2 cellular contexts compared by ENCODE assay signal in the genomic region with DNA sequence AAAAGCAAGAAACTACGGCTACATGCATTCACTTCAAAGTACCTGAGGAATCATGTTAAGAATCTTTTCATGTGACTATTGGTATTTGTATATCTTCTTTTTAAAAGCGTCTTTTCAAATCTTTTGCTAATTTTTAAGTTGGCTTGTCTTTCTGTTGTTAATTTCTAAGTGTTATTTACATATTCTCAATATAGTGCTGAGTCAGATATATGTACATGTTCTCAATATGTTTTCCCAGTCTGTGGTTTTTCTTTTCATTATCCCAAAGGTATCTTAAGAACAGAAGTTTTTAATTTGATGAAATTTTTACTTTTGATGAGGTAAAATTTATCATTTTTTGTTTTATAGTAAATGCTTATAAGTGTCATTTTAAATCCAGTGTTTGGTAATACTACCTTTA.
TF ChIP-seq lines count a peak whose summit lies in the region.

No MANE protein-coding gene starts in this region.

TF ChIP-seq in A549, 52 proteins besides CTCF, POLR2A, EP300 and RAD21:
- TF ChIP-seq RCOR1 (IDR thresholded peaks at IDR 0.05; ENCODE audit: low read depth, low read length) (no peak), ZFP36 (IDR thresholded peaks at IDR 0.05; ENCODE audit: borderline replicate concordance, partially characterized antibody) (no peak), MAFK (IDR thresholded peaks at IDR 0.05; ENCODE audit: partially characterized antibody) (peak; percentile 85)

TF ChIP-seq in K562, 482 proteins besides CTCF, POLR2A, EP300 and RAD21:
- no peak for TF ChIP-seq ZNF561 (CRISPR knock-in tag; conservative IDR thresholded peaks at IDR 0.05)
- TF ChIP-seq RBFOX2 (IDR thresholded peaks at IDR 0.05; ENCODE audit: low read depth, low read length) = no peak
- TF ChIP-seq MAFK (IDR thresholded peaks at IDR 0.05; ENCODE audit: low read length) = peak; percentile 62; the same call in 1 of the 2 replicates
- no peak for TF ChIP-seq RFX7 (CRISPR knock-in tag; IDR thresholded peaks at IDR 0.05)
- TF ChIP-seq PHTF2 (CRISPR knock-in tag; IDR thresholded peaks at IDR 0.05) = no peak
- no peak for TF ChIP-seq ZFP30 (CRISPR knock-in tag; IDR thresholded peaks at IDR 0.05; ENCODE audit: borderline replicate concordance)
- no peak for TF ChIP-seq HDAC8 (tag; IDR thresholded peaks at IDR 0.05)
- TF ChIP-seq, protein P1, sequence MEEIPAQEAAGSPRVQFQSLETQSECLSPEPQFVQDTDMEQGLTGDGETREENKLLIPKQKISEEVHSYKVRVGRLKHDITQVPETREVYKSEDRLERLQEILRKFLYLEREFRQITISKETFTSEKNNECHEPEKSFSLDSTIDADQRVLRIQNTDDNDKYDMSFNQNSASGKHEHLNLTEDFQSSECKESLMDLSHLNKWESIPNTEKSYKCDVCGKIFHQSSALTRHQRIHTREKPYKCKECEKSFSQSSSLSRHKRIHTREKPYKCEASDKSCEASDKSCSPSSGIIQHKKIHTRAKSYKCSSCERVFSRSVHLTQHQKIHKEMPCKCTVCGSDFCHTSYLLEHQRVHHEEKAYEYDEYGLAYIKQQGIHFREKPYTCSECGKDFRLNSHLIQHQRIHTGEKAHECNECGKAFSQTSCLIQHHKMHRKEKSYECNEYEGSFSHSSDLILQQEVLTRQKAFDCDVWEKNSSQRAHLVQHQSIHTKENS (CRISPR knock-in tag; IDR thresholded peaks at IDR 0.05) = no peak
- TF ChIP-seq PCBP1 (IDR thresholded peaks at IDR 0.05; ENCODE audit: low read depth, low read length, poor library complexity, severe bottlenecking) = no peak
- TF ChIP-seq, protein P2, sequence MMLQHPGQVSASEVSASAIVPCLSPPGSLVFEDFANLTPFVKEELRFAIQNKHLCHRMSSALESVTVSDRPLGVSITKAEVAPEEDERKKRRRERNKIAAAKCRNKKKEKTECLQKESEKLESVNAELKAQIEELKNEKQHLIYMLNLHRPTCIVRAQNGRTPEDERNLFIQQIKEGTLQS (IDR thresholded peaks at IDR 0.05) = no peak
- TF ChIP-seq, protein P2 (CRISPR knock-in tag; conservative IDR thresholded peaks at IDR 0.05) = no peak
- TF ChIP-seq GTF2E2 (tag; IDR thresholded peaks at IDR 0.05) = no peak
- TF ChIP-seq, protein P3, sequence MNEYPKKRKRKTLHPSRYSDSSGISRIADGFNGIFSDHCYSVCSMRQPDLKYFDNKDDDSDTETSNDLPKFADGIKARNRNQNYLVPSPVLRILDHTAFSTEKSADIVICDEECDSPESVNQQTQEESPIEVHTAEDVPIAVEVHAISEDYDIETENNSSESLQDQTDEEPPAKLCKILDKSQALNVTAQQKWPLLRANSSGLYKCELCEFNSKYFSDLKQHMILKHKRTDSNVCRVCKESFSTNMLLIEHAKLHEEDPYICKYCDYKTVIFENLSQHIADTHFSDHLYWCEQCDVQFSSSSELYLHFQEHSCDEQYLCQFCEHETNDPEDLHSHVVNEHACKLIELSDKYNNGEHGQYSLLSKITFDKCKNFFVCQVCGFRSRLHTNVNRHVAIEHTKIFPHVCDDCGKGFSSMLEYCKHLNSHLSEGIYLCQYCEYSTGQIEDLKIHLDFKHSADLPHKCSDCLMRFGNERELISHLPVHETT (CRISPR knock-in tag; conservative IDR thresholded peaks at IDR 0.05 in 1 of 2, IDR thresholded peaks at IDR 0.05 in 1 of 2) = no peak
- TF ChIP-seq SMAD2 (IDR thresholded peaks at IDR 0.05; ENCODE audit: low read depth, low read length) = no peak
- TF ChIP-seq, protein P4, sequence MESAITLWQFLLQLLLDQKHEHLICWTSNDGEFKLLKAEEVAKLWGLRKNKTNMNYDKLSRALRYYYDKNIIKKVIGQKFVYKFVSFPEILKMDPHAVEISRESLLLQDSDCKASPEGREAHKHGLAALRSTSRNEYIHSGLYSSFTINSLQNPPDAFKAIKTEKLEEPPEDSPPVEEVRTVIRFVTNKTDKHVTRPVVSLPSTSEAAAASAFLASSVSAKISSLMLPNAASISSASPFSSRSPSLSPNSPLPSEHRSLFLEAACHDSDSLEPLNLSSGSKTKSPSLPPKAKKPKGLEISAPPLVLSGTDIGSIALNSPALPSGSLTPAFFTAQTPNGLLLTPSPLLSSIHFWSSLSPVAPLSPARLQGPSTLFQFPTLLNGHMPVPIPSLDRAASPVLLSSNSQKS (CRISPR knock-in tag; IDR thresholded peaks at IDR 0.05) = no peak
- TF ChIP-seq CHD4 (IDR thresholded peaks at IDR 0.05; ENCODE audit: insufficient read depth, insufficient replicate concordance, low read depth, low read length, poor library complexity, severe bottlenecking) = no peak
- TF ChIP-seq MAFG (tag; conservative IDR thresholded peaks at IDR 0.05) = peak; percentile 45
- no peak for TF ChIP-seq TEAD2 (tag; IDR thresholded peaks at IDR 0.05)
- TF ChIP-seq C11orf30 (IDR thresholded peaks at IDR 0.05; ENCODE audit: low read depth) = peak; percentile 71
- no peak for TF ChIP-seq TFAM (CRISPR knock-in tag; conservative IDR thresholded peaks at IDR 0.05)
- TF ChIP-seq NR3C1 (CRISPR knock-in tag; IDR thresholded peaks at IDR 0.05) = no peak
- no peak for TF ChIP-seq POLR2AphosphoS5 (IDR thresholded peaks at IDR 0.05; ENCODE audit: control insufficient read depth, insufficient read depth, low read depth, low read length)
- TF ChIP-seq SMARCB1 (IDR thresholded peaks at IDR 0.05; ENCODE audit: insufficient read length, low read depth) = no peak
- no peak for TF ChIP-seq SMARCE1 (IDR thresholded peaks at IDR 0.05)
- no peak for TF ChIP-seq SNRNP70 (optimal IDR thresholded peaks at IDR 0.05; ENCODE audit: low read depth, low read length)
- TF ChIP-seq ZNF316 (IDR thresholded peaks at IDR 0.05) = peak; percentile 87
- TF ChIP-seq FOXK1 (CRISPR knock-in tag; IDR thresholded peaks at IDR 0.05; ENCODE audit: borderline replicate concordance) = no peak
- peak; percentile 63; the same call in 1 of the 2 replicates for TF ChIP-seq MAFF (IDR thresholded peaks at IDR 0.05; ENCODE audit: low read length)
TF ChIP-seq in K562: peak in this region for 5.
